Comparison of ENCODE assay signal across 18 cellular contexts in genomic region chr6:24052632-24053031, GRCh38.
DNase-seq lines count a peak whose midpoint lies in the region; ATAC-seq and TF ChIP-seq lines count a peak whose summit lies in the region.
"Had no signal": no experiment of that assay in that cellular context is flagged by ENCODE, and none has a peak within 500 bp of the region (broad histone marks: within the 10 kb centered on the region; RNA-seq: fewer than 3 reads in every experiment).

No MANE protein-coding gene starts in this region.

- CTCF ChIA-PET in activated CD8-positive, alpha-beta memory T cell treated with anti-CD3 and anti-CD28 coated beads, Interleukin-2, amount 10 ng/mL, durations not matched to agents 7 days and 5 days (lab: Charles Lee), result no interaction called here

- 49% methylated on average over 6 of the region's 6 CpGs for WGBS in right cardiac atrium
- 71% methylated on average over 6 of the region's 6 CpGs for WGBS in prostate gland

- ATAC-seq in left ventricle myocardium superior (peak; percentile 21), right cardiac atrium (no peak), GM19324 (IDR thresholded peaks at IDR 0.05; ENCODE audit: low FRiP score, unreplicated experiment) (no peak)
- ATAC-seq in activated CD8-positive, alpha-beta memory T cell treated with anti-CD3 and anti-CD28 coated beads, Interleukin-2, amount 10 ng/mL, durations not matched to agents 7 days and 5 days, result no peak
- ATAC-seq: GM12878, GM23338, HCT116, PC-3 had no signal

- H3K27me3 ChIP-seq in right cardiac atrium (ENCODE audit: control insufficient read depth, insufficient read depth) (no peaks in the 10 kb centered on the region), prostate gland (replicated peaks; ENCODE audit: insufficient read depth) (no peaks in the 10 kb centered on the region)
- H3K27me3 ChIP-seq: BLaER1 treated with 17β-estradiol and CSF1 and Interleukin-3, amounts not matched to agents 10 nM and 100 nM had no signal

- intact Hi-C loops in left ventricle myocardium superior (cut with micrococcal nuclease), result no loop called here
- intact Hi-C loops in right cardiac atrium (cut with DNase I), result no loop called here
- intact Hi-C loops in prostate gland (cut with DNase I), result no loop called here

- H3K9me3 ChIP-seq in right cardiac atrium (ENCODE audit: control insufficient read depth, low read length) (no peaks in the 10 kb centered on the region), prostate gland (no peaks in the 10 kb centered on the region)
- H3K9me3 ChIP-seq: BLaER1 treated with 17β-estradiol and CSF1 and Interleukin-3, amounts not matched to agents 10 nM and 100 nM had no signal

- no peak for TF ChIP-seq POLR2A in prostate gland (IDR thresholded peaks at IDR 0.05)

- DNase-seq in left ventricle myocardium superior (peak; percentile 21), right cardiac atrium (no peak), astrocyte of the hippocampus (ENCODE audit: low read depth, low spot score) (peak; percentile 38), prostate gland (ENCODE audit: low spot score) (no peak)
- DNase-seq in activated CD8-positive, alpha-beta memory T cell treated with anti-CD3 and anti-CD28 coated beads, Interleukin-2, amount 10 ng/mL, durations not matched to agents 7 days and 5 days, result no peak
- DNase-seq: CD8-positive, alpha-beta memory T cell; GDM1; NCI-H187; NCI-H446 treated with DMSO at 0.1 percent for 48 hours; PC-3 had no signal

- H3K36me3 Mint-ChIP-seq in nephron (ENCODE audit: low read depth), result no peaks in the 10 kb centered on the region
- no peaks in the 10 kb centered on the region for H3K36me3 Mint-ChIP-seq in activated CD8-positive, alpha-beta memory T cell treated with anti-CD3 and anti-CD28 coated beads, Interleukin-2, amount 10 ng/mL, durations not matched to agents 7 days and 5 days
- H3K36me3 Mint-ChIP-seq: CD8-positive, alpha-beta memory T cell had no signal

- H3K27ac ChIP-seq in right cardiac atrium (ENCODE audit: low read length) (no peak overlapping the region), prostate gland (no peak overlapping the region)
- H3K27ac ChIP-seq: BLaER1 treated with 17β-estradiol and CSF1 and Interleukin-3, amounts not matched to agents 10 nM and 100 nM; HL-60; RWPE1 had no signal

- H3K4me1 ChIP-seq in right cardiac atrium (ENCODE audit: control insufficient read depth, insufficient read depth, low read length) (no peaks in the 10 kb centered on the region), prostate gland (replicated peaks) (no peaks in the 10 kb centered on the region)
- H3K4me1 ChIP-seq: BLaER1 treated with 17β-estradiol and CSF1 and Interleukin-3, amounts not matched to agents 10 nM and 100 nM had no signal

- H3K4me3 ChIP-seq in right cardiac atrium (ENCODE audit: low read length) (no peak overlapping the region), prostate gland (no peak overlapping the region)
- H3K4me3 ChIP-seq: BLaER1 treated with 17β-estradiol and CSF1 and Interleukin-3, amounts not matched to agents 10 nM and 100 nM; GM12878; GM23338 had no signal

- H3K36me3 ChIP-seq in prostate gland, result no peaks in the 10 kb centered on the region
- H3K36me3 ChIP-seq: BLaER1 treated with 17β-estradiol and CSF1 and Interleukin-3, amounts not matched to agents 10 nM and 100 nM had no signal

- H3K9me3 Mint-ChIP-seq in nephron, result no peaks in the 10 kb centered on the region
- peaks cover 2% of the 10 kb centered on the region for H3K9me3 Mint-ChIP-seq in activated CD8-positive, alpha-beta memory T cell treated with anti-CD3 and anti-CD28 coated beads, Interleukin-2, amount 10 ng/mL, durations not matched to agents 7 days and 5 days (ENCODE audit: low read depth)
- H3K9me3 Mint-ChIP-seq: GM23338 had no signal

- H3K27ac Mint-ChIP-seq in nephron, result peak overlapping the region; percentile 32 to 69 (median 58)
- H3K27ac Mint-ChIP-seq in activated CD8-positive, alpha-beta memory T cell treated with anti-CD3 and anti-CD28 coated beads, Interleukin-2, amount 10 ng/mL, durations not matched to agents 7 days and 5 days, result no peak overlapping the region
- H3K27ac Mint-ChIP-seq: CD8-positive, alpha-beta memory T cell; GM23338 had no signal

- H3K27me3 Mint-ChIP-seq in nephron (ENCODE audit: low read depth), result no peaks in the 10 kb centered on the region
- H3K27me3 Mint-ChIP-seq in activated CD8-positive, alpha-beta memory T cell treated with anti-CD3 and anti-CD28 coated beads, Interleukin-2, amount 10 ng/mL, durations not matched to agents 7 days and 5 days, result no peaks in the 10 kb centered on the region
- H3K27me3 Mint-ChIP-seq: CD8-positive, alpha-beta memory T cell had no signal

- H3K4me1 Mint-ChIP-seq in nephron, result peaks cover 28% of the 10 kb centered on the region
- no peaks in the 10 kb centered on the region for H3K4me1 Mint-ChIP-seq in activated CD8-positive, alpha-beta memory T cell treated with anti-CD3 and anti-CD28 coated beads, Interleukin-2, amount 10 ng/mL, durations not matched to agents 7 days and 5 days
- H3K4me1 Mint-ChIP-seq: CD8-positive, alpha-beta memory T cell; GM23338 had no signal

- no peak for TF ChIP-seq CTCF in nephron (IDR thresholded peaks at IDR 0.05; ENCODE audit: unreplicated experiment in 3 of 3)
- TF ChIP-seq CTCF in prostate gland (IDR thresholded peaks at IDR 0.05), result no peak

- H3K4me3 Mint-ChIP-seq in nephron, result no peak overlapping the region
- no peak overlapping the region for H3K4me3 Mint-ChIP-seq in activated CD8-positive, alpha-beta memory T cell treated with anti-CD3 and anti-CD28 coated beads, Interleukin-2, amount 10 ng/mL, durations not matched to agents 7 days and 5 days
- H3K4me3 Mint-ChIP-seq: CD8-positive, alpha-beta memory T cell; GM23338 had no signal

Comparison
In these comparisons a context has a peak if more than half of its experiments do, and no peak if none do; other contexts are left out.
1. DNase-seq: peak in left ventricle myocardium superior (single experiment) and astrocyte of the hippocampus (single experiment); none in right cardiac atrium (0 of 3), prostate gland (single experiment) and activated CD8-positive, alpha-beta memory T cell treated with anti-CD3 and anti-CD28 coated beads, Interleukin-2, amount 10 ng/mL, durations not matched to agents 7 days and 5 days (single experiment).